ENCODE assay signal across 8 cellular contexts in the genomic region with DNA sequence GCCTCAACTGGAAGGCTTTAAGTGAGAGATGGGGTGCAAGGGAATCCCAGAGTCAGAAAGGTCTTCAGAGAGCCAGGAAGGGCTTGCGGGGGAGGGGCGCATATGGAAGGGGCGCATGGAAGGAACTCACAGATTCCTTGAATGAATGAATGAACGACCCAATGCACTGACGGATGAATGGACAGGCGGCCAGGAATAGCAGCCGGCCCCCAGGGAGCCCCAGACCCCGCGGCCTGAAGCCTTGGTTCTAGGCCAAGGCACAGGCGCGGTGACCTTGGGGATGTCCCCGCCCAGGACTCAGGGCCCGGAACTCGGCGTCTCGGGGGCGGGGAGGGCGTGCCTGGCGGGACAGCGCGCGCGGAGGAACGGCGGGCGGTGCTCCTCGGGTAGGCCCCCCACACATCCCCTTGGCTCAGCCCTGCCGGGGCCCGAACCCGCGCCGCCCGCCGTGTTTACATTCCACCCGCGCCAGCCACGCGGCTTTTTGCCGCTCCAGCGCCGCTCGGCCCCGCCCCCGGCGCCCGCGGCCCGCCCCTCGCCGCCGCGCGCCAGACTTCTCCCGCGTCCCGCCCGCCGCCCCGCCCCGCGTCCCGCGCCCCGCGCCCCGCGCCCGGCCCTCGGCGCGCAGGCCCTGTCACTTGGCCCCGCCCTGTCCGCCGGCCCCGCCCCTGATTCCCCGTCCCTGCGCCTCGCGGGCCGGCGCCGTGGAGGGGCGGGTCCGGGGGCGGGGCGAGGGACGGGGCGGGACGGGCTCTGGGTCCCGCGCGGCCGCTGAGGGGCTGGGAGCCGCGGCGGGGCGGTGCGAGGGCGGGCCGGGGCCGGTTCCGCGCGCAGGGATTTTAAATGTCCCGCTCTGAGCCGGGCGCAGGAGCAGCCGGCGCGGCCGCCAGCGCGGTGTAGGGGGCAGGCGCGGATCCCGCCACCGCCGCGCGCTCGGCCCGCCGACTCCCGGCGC. TPM values are rescaled to one million over a fixed set of nuclear protein-coding genes. Genes with fewer than 3 reads are reported as not detected.
DNase-seq lines count a peak whose midpoint lies in the region; ATAC-seq and TF ChIP-seq lines count a peak whose summit lies in the region.

A gene (plus strand): TSS at position 867 of the 955 bp plus-strand sequence. CDS start 565 bp downstream, outside the sequence.

- H3K27ac Mint-ChIP-seq in neural crest cell (ENCODE audit: unreplicated experiment): no peak within 1 kb of the TSS
- peak within 1 kb of the TSS; percentile 97 to 98 for H3K27ac Mint-ChIP-seq in stimulated activated naive CD8-positive, alpha-beta T cell treated with anti-CD3 and anti-CD28 coated beads, Interleukin-15, amount 100 ng/mL, for 72 hours

- peak; percentile 74 for ATAC-seq in GM21825 (IDR thresholded peaks at IDR 0.05; ENCODE audit: unreplicated experiment)
- ATAC-seq in stimulated activated naive CD8-positive, alpha-beta T cell treated with anti-CD3 and anti-CD28 coated beads, Interleukin-15, amount 100 ng/mL, for 72 hours: peak; percentile 91

- H3K4me3 ChIP-seq in fibroblast of villous mesenchyme (ENCODE audit: low read depth, low read length): peak within 1 kb of the TSS; percentile 60

- TF ChIP-seq CTCF in fibroblast of villous mesenchyme (IDR thresholded peaks at IDR 0.05; ENCODE audit: insufficient read depth, low read depth, low read length) (no peak), neural crest cell (conservative IDR thresholded peaks at IDR 0.05) (no peak)

- no peaks in the 10 kb centered on the region for H3K9me3 Mint-ChIP-seq in neural crest cell
- no peaks in the 10 kb centered on the region for H3K9me3 Mint-ChIP-seq in stimulated activated naive CD8-positive, alpha-beta T cell treated with anti-CD3 and anti-CD28 coated beads, Interleukin-15, amount 100 ng/mL, for 72 hours

- H3K4me3 Mint-ChIP-seq in neural crest cell: peak within 1 kb of the TSS; percentile 96
- peak within 1 kb of the TSS; percentile 91 to 94 for H3K4me3 Mint-ChIP-seq in stimulated activated naive CD8-positive, alpha-beta T cell treated with anti-CD3 and anti-CD28 coated beads, Interleukin-15, amount 100 ng/mL, for 72 hours

- peak; percentile 72 for TF ChIP-seq POLR2A in Raji (IDR thresholded peaks at IDR 0.05; ENCODE audit: insufficient read depth, low read depth, low read length)

- H3K4me1 Mint-ChIP-seq in neural crest cell: peaks cover 10% of the 10 kb centered on the region
- H3K4me1 Mint-ChIP-seq in stimulated activated naive CD8-positive, alpha-beta T cell treated with anti-CD3 and anti-CD28 coated beads, Interleukin-15, amount 100 ng/mL, for 72 hours: peaks cover 46% of the 10 kb centered on the region

- DNase-seq in EH (ENCODE audit: low read depth) (peak; percentile 90), Kasumi-1 (lab: John Stamatoyannopoulos, UW) (peak; percentile 65 to 79), fibroblast of villous mesenchyme (ENCODE audit: low read depth) (peak; percentile 87), neural crest cell (ENCODE audit: low read depth, low spot score) (peak; percentile 86)
- DNase-seq in activated effector memory CD4-positive, alpha-beta T cell treated with Interleukin-2 at 50 U/mL for 16 hours: peak; percentile 90
- DNase-seq in stimulated activated naive CD8-positive, alpha-beta T cell treated with anti-CD3 and anti-CD28 coated beads, Interleukin-15, amount 100 ng/mL, for 72 hours: peak; percentile 86 to 91

- H3K36me3 Mint-ChIP-seq in neural crest cell (ENCODE audit: low read depth): peaks cover 2% of the 10 kb centered on the region

- no peaks in the 10 kb centered on the region for H3K27me3 Mint-ChIP-seq in neural crest cell (ENCODE audit: low read depth)
- H3K27me3 Mint-ChIP-seq in stimulated activated naive CD8-positive, alpha-beta T cell treated with anti-CD3 and anti-CD28 coated beads, Interleukin-15, amount 100 ng/mL, for 72 hours: no peaks in the 10 kb centered on the region

RNA-seq across cellular contexts. Expression of the gene that starts here (rescaled TPM):
- total RNA-seq in fibroblast of villous mesenchyme (6.8 and 10.4 TPM in 2 replicates), neural crest cell (26.1 and 29.7 TPM in 2 replicates)

Comparison
In these comparisons a context has a peak if more than half of its experiments do, and no peak if none do; other contexts are left out.
1. Peak in every context shown above with its lines: DNase-seq, ATAC-seq and H3K4me3 ChIP-seq.